Comparison of ENCODE assay signal across 12 cellular contexts in the genomic region with DNA sequence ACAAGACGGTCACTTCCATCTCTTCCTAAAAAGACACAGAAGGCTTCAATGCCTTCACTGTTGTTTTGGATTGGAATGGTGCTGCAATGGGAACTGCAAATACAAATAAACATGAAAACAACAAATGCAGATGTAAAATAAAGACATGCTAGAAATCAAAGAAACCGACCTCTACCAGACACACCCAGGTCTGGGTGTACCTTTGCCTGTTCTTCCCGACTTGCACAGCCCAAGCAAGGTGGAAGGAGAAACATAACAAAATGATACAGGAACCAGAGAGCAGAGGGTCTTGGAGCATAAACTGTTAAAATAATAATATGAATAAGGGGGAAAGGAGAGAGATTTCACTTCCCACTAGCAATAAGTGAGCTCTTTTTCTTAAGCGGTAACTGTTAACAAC. TPM values are rescaled to one million over a fixed set of nuclear protein-coding genes. Genes with fewer than 3 reads are reported as not detected.
A peak's percentile ranks its signal among the peaks of the same experiment; 100 is the strongest.
DNase-seq lines count a peak whose midpoint lies in the region; ATAC-seq, FAIRE-seq and TF ChIP-seq lines count a peak whose summit lies in the region.
"Had no signal": no experiment of that assay in that cellular context is flagged by ENCODE, and none has a peak within 500 bp of the region (broad histone marks: within the 10 kb centered on the region; RNA-seq: fewer than 3 reads in every experiment).

No MANE protein-coding gene starts in this region.

- H4K20me1 ChIP-seq in HepG2 (ENCODE audit: insufficient read depth, low read length), result no peaks in the 10 kb centered on the region

- TF ChIP-seq RAD21 in HepG2 (CRISPR knock-in tag; IDR thresholded peaks at IDR 0.05), result no peak

- no TSS peak for BruUV-seq in HepG2 (replicated peaks; lab: Mats Ljungman, UMichigan)

- TF ChIP-seq POLR2A in HepG2 (IDR thresholded peaks at IDR 0.05; ENCODE audit: insufficient read depth in 1 of 2, low read depth in 2 of 2, low read length in 2 of 2) (no peak), right lobe of liver (IDR thresholded peaks at IDR 0.05) (no peak)

- in situ Hi-C loops in HepG2 (cut with HindIII; ENCODE audit: extremely low pct_ligation_motif_present, low pct_unique_long_range_greater_than_20kb), result no loop called here

- no peak for FAIRE-seq in HepG2 (lab: Jason Lieb, UNC)

- intact Hi-C loops in HepG2 (cut with micrococcal nuclease; ENCODE audit: unreplicated experiment), result no loop called here
- intact Hi-C loops in right lobe of liver (cut with DNase I), result no loop called here
- intact Hi-C loops in tibial artery (cut with DNase I; ENCODE audit: low total_unique reads), result no loop called here

- peak overlapping the region; percentile 90 to 96 for H3K27ac Mint-ChIP-seq in activated naive CD4-positive, alpha-beta T cell treated with anti-CD3 and anti-CD28 coated beads, Interleukin-2, amount 50 U/mL, for 72 hours
- H3K27ac Mint-ChIP-seq in mesothelial cell of epicardium, result peak overlapping the region; percentile 69
- peak overlapping the region; percentile 46 for H3K27ac Mint-ChIP-seq in type B pancreatic cell
- H3K27ac Mint-ChIP-seq: GM23338 had no signal

- H3K9me3 ChIP-seq in HepG2 (ENCODE audit: low read length) (no peaks in the 10 kb centered on the region), right lobe of liver (no peaks in the 10 kb centered on the region), tibial artery (no peaks in the 10 kb centered on the region)

- H3K36me3 ChIP-seq in HepG2 (replicated peaks in 1 of 2; ENCODE audit: control insufficient read depth in 1 of 2, insufficient read depth in 2 of 2, low read length in 2 of 2), result peaks cover 2 to 7% of the 10 kb centered on the region in 2 experiments; a peak in 3 of 5 replicates
- H3K36me3 ChIP-seq in right lobe of liver, result no peaks in the 10 kb centered on the region
- H3K36me3 ChIP-seq in tibial artery, result no peaks in the 10 kb centered on the region

- TF ChIP-seq CTCF in HepG2 (CRISPR knock-in tag; IDR thresholded peaks at IDR 0.05) (no peak), right lobe of liver (IDR thresholded peaks at IDR 0.05) (no peak), mesothelial cell of epicardium (IDR thresholded peaks at IDR 0.05; ENCODE audit: unreplicated experiment) (no peak), type B pancreatic cell (conservative IDR thresholded peaks at IDR 0.05) (no peak), tibial artery (IDR thresholded peaks at IDR 0.05) (no peak)

- CTCF ChIA-PET in HepG2 (lab: Yijun Ruan, JAX; ENCODE audit: low intra/inter-chr PET ratio, low total read pairs), result no interaction called here

- H3K4me3 ChIP-seq in HepG2 (replicated peaks in 1 of 3; ENCODE audit: insufficient read depth in 1 of 3, low read depth in 2 of 3, low read length in 3 of 3) (no peak overlapping the region), right lobe of liver (no peak overlapping the region), tibial artery (no peak overlapping the region)
- H3K4me3 ChIP-seq: GM23338 had no signal

- POLR2A ChIA-PET in HepG2 (lab: Yijun Ruan, JAX), result no interaction called here

- H3K9ac ChIP-seq in HepG2 (ENCODE audit: insufficient read depth, low read depth, low read length), result no peak overlapping the region

- TF ChIP-seq EP300 in HepG2 (IDR thresholded peaks at IDR 0.05; ENCODE audit: low read depth in 2 of 2, low read length in 2 of 2), result no peak
- TF ChIP-seq EP300 in HepG2 (CRISPR knock-in tag; IDR thresholded peaks at IDR 0.05; ENCODE audit: borderline replicate concordance), result no peak

- H3K4me3 Mint-ChIP-seq in mesothelial cell of epicardium (no peak overlapping the region), type B pancreatic cell (peak overlapping the region; percentile 42)
- H3K4me3 Mint-ChIP-seq: GM23338 had no signal

- H3K27me3 Mint-ChIP-seq in mesothelial cell of epicardium (ENCODE audit: low read depth), result no peaks in the 10 kb centered on the region
- no peaks in the 10 kb centered on the region for H3K27me3 Mint-ChIP-seq in type B pancreatic cell

- WGBS in HepG2 (ENCODE audit: low lambda C conversion rate), result 77% methylated on average over 4 of the region's 4 CpGs
- 59% methylated on average over 3 of the region's 4 CpGs for WGBS in right lobe of liver (ENCODE audit: insufficient coverage, low coverage, low lambda C conversion rate, missing lambda C conversion rate)

- H3K4me1 ChIP-seq in HepG2 (ENCODE audit: insufficient read depth, low read length), result peaks cover 84% of the 10 kb centered on the region
- peaks cover 7 to 50% (median 23%) of the 10 kb centered on the region in 4 donors for H3K4me1 ChIP-seq in right lobe of liver
- H3K4me1 ChIP-seq in tibial artery, result no peaks in the 10 kb centered on the region

- H3K27me3 ChIP-seq in HepG2 (ENCODE audit: control insufficient read depth in 1 of 2, insufficient read depth in 2 of 2, low read length in 2 of 2), result no peaks in the 10 kb centered on the region
- no peaks in the 10 kb centered on the region for H3K27me3 ChIP-seq in right lobe of liver
- no peaks in the 10 kb centered on the region for H3K27me3 ChIP-seq in tibial artery

- no peak for ATAC-seq in HepG2
- no peak for ATAC-seq in right lobe of liver
- ATAC-seq in activated naive CD4-positive, alpha-beta T cell treated with anti-CD3 and anti-CD28 coated beads, Interleukin-2, amount 50 U/mL, for 72 hours, result no peak
- ATAC-seq: GM23338 had no signal

- peak overlapping the region; percentile 58 for H3K27ac ChIP-seq in HepG2 (ENCODE audit: extremely low read length, insufficient read depth, low read length)
- peak overlapping the region in 1 of 3 donors; percentile 29 for H3K27ac ChIP-seq in right lobe of liver
- no peak overlapping the region for H3K27ac ChIP-seq in tibial artery

- H3K4me1 Mint-ChIP-seq in mesothelial cell of epicardium, result peaks cover 24% of the 10 kb centered on the region
- peaks cover 26% of the 10 kb centered on the region for H3K4me1 Mint-ChIP-seq in type B pancreatic cell (ENCODE audit: unreplicated experiment)

- H3K79me2 ChIP-seq in HepG2 (ENCODE audit: insufficient read depth, low read length), result peaks cover 78% of the 10 kb centered on the region

- H2AFZ ChIP-seq in HepG2 (ENCODE audit: low read length), result no peak overlapping the region
- H2AFZ ChIP-seq: GM23338 had no signal

- peaks cover 0 to under 1% of the 10 kb centered on the region in 2 donors for H3K9me3 Mint-ChIP-seq in activated naive CD4-positive, alpha-beta T cell treated with anti-CD3 and anti-CD28 coated beads, Interleukin-2, amount 50 U/mL, for 72 hours
- H3K9me3 Mint-ChIP-seq in mesothelial cell of epicardium, result no peaks in the 10 kb centered on the region
- no peaks in the 10 kb centered on the region for H3K9me3 Mint-ChIP-seq in type B pancreatic cell
- H3K9me3 Mint-ChIP-seq: GM23338 had no signal

- no peak for DNase-seq in HepG2 (ENCODE audit: low spot score)
- DNase-seq in right lobe of liver, result no peak
- DNase-seq in activated naive CD4-positive, alpha-beta T cell treated with anti-CD3 and anti-CD28 coated beads, Interleukin-2, amount 50 U/mL, for 72 hours (ENCODE audit: low spot score in 2 of 2), result no peak
- no peak for DNase-seq in mesothelial cell of epicardium (ENCODE audit: low spot score in 2 of 2, unreplicated experiment in 2 of 2)
- no peak for DNase-seq in type B pancreatic cell (ENCODE audit: extremely low spot score, unreplicated experiment)
- DNase-seq in tibial artery, result no peak
- DNase-seq in GOT3 (lab: John Stamatoyannopoulos, UW), result no peak
- no peak for DNase-seq in germinal center (ENCODE audit: low spot score)
- DNase-seq: GDM1, KBM-7, NCI-H2227 treated with DMSO at 0.1 percent for 48 hours had no signal

- peak overlapping the region; percentile 47; the same call in 1 of the 2 replicates for H3K4me2 ChIP-seq in HepG2 (ENCODE audit: low read depth, low read length)
- H3K4me2 ChIP-seq: GM23338 had no signal

- H3K36me3 Mint-ChIP-seq in activated naive CD4-positive, alpha-beta T cell treated with anti-CD3 and anti-CD28 coated beads, Interleukin-2, amount 50 U/mL, for 72 hours, result peaks cover 0 to 8% of the 10 kb centered on the region in 2 donors
- H3K36me3 Mint-ChIP-seq in mesothelial cell of epicardium (no peaks in the 10 kb centered on the region), type B pancreatic cell (no peaks in the 10 kb centered on the region)

TF ChIP-seq in HepG2, 621 proteins besides CTCF, POLR2A, EP300 and RAD21 (continues in another document):
- no peak for TF ChIP-seq CCAR2 (optimal IDR thresholded peaks at IDR 0.05; ENCODE audit: low read depth, low read length)
- TF ChIP-seq ZNF7 (CRISPR knock-in tag; IDR thresholded peaks at IDR 0.05), result no peak

RNA-seq across cellular contexts. Expression of a gene that starts 17.3 kb away (rescaled TPM):
- 24.3 and 36.7 TPM in 2 replicates for total RNA-seq in HepG2 (2016; rRNA removed; fragmentation: Illumina TruSeq; extraction: Trizol)
- 11.0 and 13.7 TPM in 2 replicates for total RNA-seq in HepG2 (2016; cell fraction: cytosol; rRNA removed; fragmentation: Illumina TruSeq; extraction: Trizol; ENCODE audit: low read depth)
- 22.7 and 31.6 TPM in 2 replicates for total RNA-seq in HepG2 (2016; cell fraction: insoluble cytoplasmic fraction; rRNA removed; fragmentation: Illumina TruSeq; extraction: Trizol)
- total RNA-seq in HepG2 (2016; cell fraction: membrane; rRNA removed; fragmentation: Illumina TruSeq; extraction: Trizol), result 39.1 and 40.3 TPM in 2 replicates
- 13.3 and 16.7 TPM in 2 replicates for total RNA-seq in HepG2 (2016; cell fraction: nucleus; rRNA removed; fragmentation: Illumina TruSeq; extraction: Trizol)
- polyA plus RNA-seq in HepG2 (2011; rRNA removed), result 45.0 and 48.6 TPM in 2 replicates
- polyA plus RNA-seq in HepG2 (2011; cell fraction: cytosol; rRNA removed), result 37.7 and 39.6 TPM in 2 replicates
- 15.8 and 19.4 TPM in 2 replicates for polyA plus RNA-seq in HepG2 (2011; cell fraction: nucleus; rRNA removed)
- polyA plus RNA-seq in HepG2 (2012), result 25.0 and 25.8 TPM in 2 replicates
- polyA plus RNA-seq in HepG2 (2016; cell fraction: cytosol; fragmentation: Illumina TruSeq; extraction: Trizol; ENCODE audit: low read depth), result 11.2 and 16.3 TPM in 2 replicates
- polyA plus RNA-seq in HepG2 (2016; cell fraction: insoluble cytoplasmic fraction; fragmentation: Illumina TruSeq; extraction: Trizol; ENCODE audit: low read depth), result 27.5 and 31.8 TPM in 2 replicates
- 21.0 and 25.2 TPM in 2 replicates for polyA plus RNA-seq in HepG2 (2016; cell fraction: membrane; fragmentation: Illumina TruSeq; extraction: Trizol; ENCODE audit: low read depth)
- 21.9 and 23.1 TPM in 2 replicates for polyA plus RNA-seq in HepG2 (2016; cell fraction: nucleus; fragmentation: Illumina TruSeq; extraction: Trizol; ENCODE audit: insufficient read depth, low read depth)
- polyA minus RNA-seq in HepG2 (2011; rRNA and poly(A)+ RNA removed; ENCODE audit: low replicate concordance), result 73.6 and 201 TPM in 2 replicates
- 42.6 and 53.0 TPM in 2 replicates for polyA minus RNA-seq in HepG2 (2011; cell fraction: cytosol; rRNA and poly(A)+ RNA removed)
- polyA minus RNA-seq in HepG2 (2011; cell fraction: nucleus; rRNA and poly(A)+ RNA removed), result 26.3 and 29.8 TPM in 2 replicates
- total RNA-seq in right lobe of liver, result 10 to 100 TPM; 29.0 to 39.0 (median 34.1) TPM
- 10 to 100 TPM in 1 of 2 donors, 1 to 10 TPM in 1; 7.3 to 30.9 TPM for total RNA-seq in activated naive CD4-positive, alpha-beta T cell treated with anti-CD3 and anti-CD28 coated beads, Interleukin-2, amount 50 U/mL, for 72 hours
- total RNA-seq in mesothelial cell of epicardium, result 15.8 to 19.8 TPM (median 16.7 TPM) in 3 replicates
- total RNA-seq in type B pancreatic cell (ENCODE audit: low replicate concordance), result 19.9 and 38.7 TPM in 2 replicates
